Comparison of ENCODE assay signal across 16 cellular contexts in genomic region chr17:80706454-80706853, GRCh38.
DNase-seq lines count a peak whose midpoint lies in the region; ATAC-seq and TF ChIP-seq lines count a peak whose summit lies in the region.
"Had no signal": no experiment of that assay in that cellular context is flagged by ENCODE, and none has a peak within 500 bp of the region (broad histone marks: within the 10 kb centered on the region; RNA-seq: fewer than 3 reads in every experiment).

No MANE protein-coding gene starts in this region.

- H3K4me1 Mint-ChIP-seq in CD4-positive, CD25-positive, alpha-beta regulatory T cell: peaks cover 40 to 66% (median 57%) of the 10 kb centered on the region in 4 donors
- H3K4me1 Mint-ChIP-seq in T-cell (peaks cover 46 to 89% (median 85%) of the 10 kb centered on the region in 3 donors), immature natural killer cell (peaks cover 55 to 75% of the 10 kb centered on the region in 2 donors)

- no peak overlapping the region for H3K4me3 ChIP-seq in CD4-positive, CD25-positive, alpha-beta regulatory T cell (ENCODE audit: low read depth, low read length)
- H3K4me3 ChIP-seq in DND-41 (ENCODE audit: low read depth in 1 of 2, low read length in 2 of 2) (no peak overlapping the region), lower lobe of right lung (no peak overlapping the region)
- H3K4me3 ChIP-seq: psoas muscle, suprapubic skin had no signal

- peaks cover 9% of the 10 kb centered on the region for H3K36me3 ChIP-seq in CD4-positive, CD25-positive, alpha-beta regulatory T cell (ENCODE audit: control insufficient read depth, insufficient read depth, low read length)
- H3K36me3 ChIP-seq in DND-41 (ENCODE audit: insufficient read depth, low read length): peaks cover 20% of the 10 kb centered on the region
- peaks cover 18% of the 10 kb centered on the region for H3K36me3 ChIP-seq in lower lobe of right lung

- H3K27me3 ChIP-seq in CD4-positive, CD25-positive, alpha-beta regulatory T cell (ENCODE audit: control insufficient read depth, insufficient read depth, low read length): no peaks in the 10 kb centered on the region
- H3K27me3 ChIP-seq in DND-41 (ENCODE audit: insufficient read depth, low read length, poor library complexity) (no peaks in the 10 kb centered on the region), lower lobe of right lung (ENCODE audit: low read depth) (no peaks in the 10 kb centered on the region)
- H3K27me3 ChIP-seq: suprapubic skin had no signal

- H3K9me3 Mint-ChIP-seq in CD4-positive, CD25-positive, alpha-beta regulatory T cell: peaks cover 0 to 2% (median 0%) of the 10 kb centered on the region in 7 donors
- H3K9me3 Mint-ChIP-seq in T-cell: peaks cover 0 to 5% (median 0%) of the 10 kb centered on the region in 3 donors
- H3K9me3 Mint-ChIP-seq in immature natural killer cell: no peaks in the 10 kb centered on the region
- H3K9me3 Mint-ChIP-seq: activated T-cell treated with anti-CD3 and anti-CD28 coated beads, Interleukin-2, amount 50 U/mL, for 24 hours had no signal

- no peak overlapping the region for H3K4me2 ChIP-seq in DND-41 (ENCODE audit: insufficient read depth, low read length)

- no peak overlapping the region for H3K9ac ChIP-seq in DND-41 (ENCODE audit: low read depth, low read length)

- ATAC-seq in CD4-positive, CD25-positive, alpha-beta regulatory T cell (ENCODE audit: low read depth in 2 of 2): no peak
- no peak for ATAC-seq in DND-41 (ENCODE audit: insufficient read depth, low read depth)
- no peak for ATAC-seq in T-cell (replicated peaks in 1 of 4)
- no peak for ATAC-seq in GM18909 (IDR thresholded peaks at IDR 0.05; ENCODE audit: poor library complexity, unreplicated experiment)
- ATAC-seq in lower lobe of right lung: no peak
- ATAC-seq: psoas muscle had no signal

- H3K27ac Mint-ChIP-seq in CD4-positive, CD25-positive, alpha-beta regulatory T cell: peak overlapping the region in 2 of 3 donors; percentile 86 to 87
- H3K27ac Mint-ChIP-seq in T-cell (peak overlapping the region; percentile 52 to 81), immature natural killer cell (peak overlapping the region in 5 of 6 donors; percentile 58 to 88 (median 74))
- H3K27ac Mint-ChIP-seq: activated T-cell treated with anti-CD3 and anti-CD28 coated beads, Interleukin-2, amount 50 U/mL, for 24 hours had no signal

- peaks cover 60% of the 10 kb centered on the region for H3K4me1 ChIP-seq in CD4-positive, CD25-positive, alpha-beta regulatory T cell (ENCODE audit: control insufficient read depth, insufficient read depth, low read length, poor library complexity, severe bottlenecking)
- peaks cover 36% of the 10 kb centered on the region for H3K4me1 ChIP-seq in DND-41 (ENCODE audit: insufficient read depth, low read length)
- H3K4me1 ChIP-seq in lower lobe of right lung: no peaks in the 10 kb centered on the region

- no peak for DNase-seq in CD4-positive, CD25-positive, alpha-beta regulatory T cell
- no peak for DNase-seq in DND-41
- DNase-seq in T-cell: no peak
- DNase-seq in immature natural killer cell: no peak
- DNase-seq in GM03348 (ENCODE audit: low spot score): no peak
- no peak for DNase-seq in lower lobe of right lung
- DNase-seq: activated CD4-positive, CD25-positive, alpha-beta regulatory T cell treated with anti-CD3 and anti-CD28 coated beads, Interleukin-2, amount 50 U/mL, for 72 hours; activated T-cell treated with anti-CD3 and anti-CD28 coated beads, Interleukin-2, amount 50 U/mL, for 24 hours; CD4-positive, alpha-beta memory T cell; erythroblast; GDM1; NCI-H1930; NCI-H524 treated with DMSO at 0.1 percent for 48 hours; psoas muscle had no signal

- H3K9me3 ChIP-seq in CD4-positive, CD25-positive, alpha-beta regulatory T cell (ENCODE audit: control insufficient read depth in 2 of 2, low read length in 2 of 2): no peaks in the 10 kb centered on the region
- H3K9me3 ChIP-seq in DND-41 (ENCODE audit: insufficient read depth, low read length, severe bottlenecking) (no peaks in the 10 kb centered on the region), lower lobe of right lung (no peaks in the 10 kb centered on the region)
- H3K9me3 ChIP-seq: psoas muscle, suprapubic skin had no signal

- H2AFZ ChIP-seq in DND-41 (ENCODE audit: low read depth, low read length): no peak overlapping the region

- no peaks in the 10 kb centered on the region for H3K27me3 Mint-ChIP-seq in CD4-positive, CD25-positive, alpha-beta regulatory T cell
- H3K27me3 Mint-ChIP-seq in T-cell (no peaks in the 10 kb centered on the region), immature natural killer cell (ENCODE audit: low read depth in 3 of 3) (peaks cover 0 to 5% (median 1%) of the 10 kb centered on the region in 3 donors)
- H3K27me3 Mint-ChIP-seq: activated T-cell treated with anti-CD3 and anti-CD28 coated beads, Interleukin-2, amount 50 U/mL, for 24 hours; CD4-positive, alpha-beta memory T cell had no signal

- intact Hi-C loops in lower lobe of right lung (cut with DNase I): no loop called here

- POLR2A ChIA-PET in T-cell (lab: Charles Lee): no interaction called here

- CTCF ChIA-PET in T-cell (lab: Charles Lee): no interaction called here

- peaks cover 23% of the 10 kb centered on the region for H3K36me3 Mint-ChIP-seq in CD4-positive, CD25-positive, alpha-beta regulatory T cell
- H3K36me3 Mint-ChIP-seq in T-cell (peaks cover 39% of the 10 kb centered on the region), immature natural killer cell (peaks cover 0 to 11% (median 6%) of the 10 kb centered on the region in 3 donors)

- peak overlapping the region; percentile 30 for H3K27ac ChIP-seq in CD4-positive, CD25-positive, alpha-beta regulatory T cell (ENCODE audit: insufficient read depth, low read length, poor library complexity, severe bottlenecking)
- H3K27ac ChIP-seq in DND-41 (ENCODE audit: low read length): peak overlapping the region; percentile 14; the same call in 1 of the 2 replicates
- H3K27ac ChIP-seq in lower lobe of right lung: no peak overlapping the region
- H3K27ac ChIP-seq: psoas muscle, suprapubic skin had no signal

- peaks cover 89% of the 10 kb centered on the region for H3K79me2 ChIP-seq in DND-41 (ENCODE audit: insufficient read depth, low read length)

- peak overlapping the region in 1 of 4 donors; percentile 71 for H3K4me3 Mint-ChIP-seq in CD4-positive, CD25-positive, alpha-beta regulatory T cell
- H3K4me3 Mint-ChIP-seq in T-cell (no peak overlapping the region), immature natural killer cell (peak overlapping the region in 2 of 5 donors; percentile 4 to 34)
- H3K4me3 Mint-ChIP-seq: activated T-cell treated with anti-CD3 and anti-CD28 coated beads, Interleukin-2, amount 50 U/mL, for 24 hours had no signal

- peaks cover 6% of the 10 kb centered on the region; the same call in 1 of the 2 replicates for H4K20me1 ChIP-seq in DND-41 (ENCODE audit: insufficient read depth, low read length)

- no peak for TF ChIP-seq CTCF in DND-41 (IDR thresholded peaks at IDR 0.05; ENCODE audit: borderline replicate concordance, extremely low read depth, low read length, poor library complexity, severe bottlenecking)
- TF ChIP-seq CTCF in lower lobe of right lung (IDR thresholded peaks at IDR 0.05): no peak
